9 cellular contexts compared by ENCODE assay signal in the genomic region with DNA sequence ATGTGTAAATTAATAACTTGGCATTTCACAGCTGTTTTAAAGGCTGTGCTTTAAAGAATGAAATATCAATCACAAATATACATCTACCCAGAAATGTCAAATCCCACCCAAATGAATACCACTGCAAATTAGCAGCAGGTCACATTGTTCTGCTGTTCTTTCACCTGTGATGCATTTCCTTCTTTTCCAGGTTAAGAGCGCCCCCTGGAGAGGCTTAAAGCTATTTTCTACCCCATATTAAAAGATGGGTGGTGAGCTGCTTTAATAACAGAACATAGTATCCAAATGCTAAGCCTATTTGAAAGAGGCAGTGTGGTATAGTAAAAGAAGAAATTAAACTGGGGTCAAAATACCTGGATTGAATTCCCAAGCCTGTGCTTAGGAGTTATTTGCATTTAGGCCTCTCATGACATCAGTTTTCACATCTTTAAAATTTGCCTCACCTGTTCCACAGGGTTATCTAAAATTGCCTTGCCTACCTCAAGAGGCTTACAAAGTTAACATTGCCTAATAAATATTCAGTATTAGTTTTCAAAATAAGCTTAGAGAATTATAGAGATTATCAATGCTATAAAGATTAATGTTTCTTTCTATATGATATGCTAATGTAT.
DNase-seq lines count a peak whose midpoint lies in the region; ATAC-seq and TF ChIP-seq lines count a peak whose summit lies in the region.
"Had no signal": no experiment of that assay in that cellular context is flagged by ENCODE, and none has a peak within 500 bp of the region (broad histone marks: within the 10 kb centered on the region; RNA-seq: fewer than 3 reads in every experiment).

No MANE protein-coding gene starts in this region.

- CTCF ChIA-PET in HEK293T (lab: Yijun Ruan, JAX) = interaction anchor here (0.6 to 2.3 kb wide), 20 partner anchors 9 to 1305 kb away, joined by 3 to 41 read pairs (median 4); no protein-coding TSS in a partner anchor

- TF ChIP-seq CTCF in brain microvascular endothelial cell (IDR thresholded peaks at IDR 0.05; ENCODE audit: low read depth, low read length, missing control alignments) = peak; percentile 75

- in situ Hi-C loops in brain microvascular endothelial cell (cut with HindIII; ENCODE audit: low pct_ligation_motif_present, low sequenced_read_pairs) = no loop called here

- H3K27ac ChIP-seq in brain microvascular endothelial cell = no peak overlapping the region

- no peaks in the 10 kb centered on the region for H3K27me3 ChIP-seq in brain microvascular endothelial cell (replicated peaks)

- H3K4me3 ChIP-seq in brain microvascular endothelial cell (ENCODE audit: low read depth, low read length) = no peak overlapping the region

- no peaks in the 10 kb centered on the region for H3K36me3 ChIP-seq in brain microvascular endothelial cell (replicated peaks)

- POLR2A ChIA-PET in HEK293T (lab: Yijun Ruan, JAX) = no interaction called here

- no peak for ATAC-seq in GM18873 (IDR thresholded peaks at IDR 0.05; ENCODE audit: low FRiP score, unreplicated experiment)
- ATAC-seq: naive thymus-derived CD4-positive, alpha-beta T cell had no signal

- peak; percentile 54 for DNase-seq in ELF-1 (ENCODE audit: low read depth, low spot score)
- DNase-seq in HEK293T (ENCODE audit: extremely low spot score) = peak; percentile 58
- peak; percentile 76 for DNase-seq in NCI-H69 (lab: John Stamatoyannopoulos, UW)
- no peak for DNase-seq in brain microvascular endothelial cell
- DNase-seq in midbrain (lab: John Stamatoyannopoulos, UW) = peak; percentile 28
- DNase-seq in activated CD8-positive, alpha-beta memory T cell treated with anti-CD3 and anti-CD28 coated beads, Interleukin-2, amount 50 U/mL, for 4 hours = no peak
- DNase-seq in germinal center (ENCODE audit: low spot score) = no peak

TF ChIP-seq in HEK293T, 16 proteins besides CTCF, POLR2A, EP300 and RAD21:
- TF ChIP-seq CTBP1 (IDR thresholded peaks at IDR 0.05; ENCODE audit: borderline replicate concordance) (0 out of 2 replicates have a peak, but pooled peaks have one; percentile 23), FOXK2 (IDR thresholded peaks at IDR 0.05) (no peak), FOXA1 (IDR thresholded peaks at IDR 0.05) (0 out of 2 replicates have a peak, but pooled peaks have one; percentile 24)
- TF ChIP-seq, protein P1, sequence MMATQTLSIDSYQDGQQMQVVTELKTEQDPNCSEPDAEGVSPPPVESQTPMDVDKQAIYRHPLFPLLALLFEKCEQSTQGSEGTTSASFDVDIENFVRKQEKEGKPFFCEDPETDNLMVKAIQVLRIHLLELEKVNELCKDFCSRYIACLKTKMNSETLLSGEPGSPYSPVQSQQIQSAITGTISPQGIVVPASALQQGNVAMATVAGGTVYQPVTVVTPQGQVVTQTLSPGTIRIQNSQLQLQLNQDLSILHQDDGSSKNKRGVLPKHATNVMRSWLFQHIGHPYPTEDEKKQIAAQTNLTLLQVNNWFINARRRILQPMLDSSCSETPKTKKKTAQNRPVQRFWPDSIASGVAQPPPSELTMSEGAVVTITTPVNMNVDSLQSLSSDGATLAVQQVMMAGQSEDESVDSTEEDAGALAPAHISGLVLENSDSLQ (IDR thresholded peaks at IDR 0.05) = no peak

Comparison
In these comparisons a context has a peak if more than half of its experiments do, and no peak if none do; other contexts are left out.
1. DNase-seq: peak in ELF-1 (single experiment), HEK293T (single experiment), NCI-H69 (single experiment) and midbrain (single experiment); none in brain microvascular endothelial cell (single experiment), activated CD8-positive, alpha-beta memory T cell treated with anti-CD3 and anti-CD28 coated beads, Interleukin-2, amount 50 U/mL, for 4 hours (single experiment) and germinal center (single experiment).